Comparison of ENCODE assay signal across 33 cellular contexts in genomic region chr4:121146530-121146929, GRCh38. TPM values are rescaled to one million over a fixed set of nuclear protein-coding genes. Genes with fewer than 3 reads are reported as not detected.
"Had no signal": no experiment of that assay in that cellular context is flagged by ENCODE, and none has a peak within 500 bp of the region (broad histone marks: within the 10 kb centered on the region; RNA-seq: fewer than 3 reads in every experiment).

No MANE protein-coding gene starts in this region.

- H3K4me2 ChIP-seq: smooth muscle cell had no signal

- H3K27ac Mint-ChIP-seq: activated naive CD4-positive, alpha-beta T cell treated with anti-CD3 and anti-CD28 coated beads, Interleukin-2, amount 10 ng/mL, durations not matched to agents 7 days and 5 days; activated naive CD8-positive, alpha-beta T cell treated with anti-CD3 and anti-CD28 coated beads, Interleukin-2, amount 10 ng/mL, durations not matched to agents 7 days and 5 days; activated T-helper 1 cell treated with anti-CD3 and anti-CD28 coated beads, Interleukin-12 subunit alpha, Interleukin-12 subunit beta, Interleukin-2, Interleukin-4 antibody, amounts not matched to agents 30 ng/mL and 10 ng/mL and 1 ng/mL, durations not matched to agents 14 hours and 24 hours and 36 hours; immature natural killer cell; nephron; progenitor cell of endocrine pancreas; stimulated activated memory B cell treated with anti-CD40 and anti-IgM and Interleukin-4, amounts not matched to agents 10 μg/mL and 1 μg/mL and 100 μg/mL, for 72 hours; stimulated activated naive CD8-positive, alpha-beta T cell treated with anti-CD3 and anti-CD28 coated beads, Interleukin-15, amount 100 ng/mL, for 72 hours; T-helper 1 cell treated with Interleukin-12 subunit alpha and Interleukin-12 subunit beta and Interleukin-4 antibody, amounts not matched to agents 30 μg/mL and 1 μg/mL, for 36 hours had no signal

- ATAC-seq: stimulated activated memory B cell treated with anti-CD40 and anti-IgM and Interleukin-4, amounts not matched to agents 10 μg/mL and 1 μg/mL and 100 μg/mL, for 72 hours; stimulated activated naive CD8-positive, alpha-beta T cell treated with anti-CD3 and anti-CD28 coated beads, Interleukin-15, amount 100 ng/mL, for 72 hours had no signal

- H3K27me3 ChIP-seq: ascending aorta, colonic mucosa, ovary, sigmoid colon had no signal

- H3K9me3 ChIP-seq: ascending aorta, colonic mucosa, ovary, sigmoid colon had no signal

- H3K4me1 Mint-ChIP-seq: nephron; stimulated activated memory B cell treated with anti-CD40 and anti-IgM and Interleukin-4, amounts not matched to agents 10 μg/mL and 1 μg/mL and 100 μg/mL, for 72 hours had no signal

- H3K36me3 Mint-ChIP-seq: stimulated activated memory B cell treated with anti-CD40 and anti-IgM and Interleukin-4, amounts not matched to agents 10 μg/mL and 1 μg/mL and 100 μg/mL, for 72 hours had no signal

- DNase-seq: activated CD4-positive, alpha-beta T cell treated with anti-CD3 and anti-CD28 coated beads for 48 hours; activated CD4-positive, alpha-beta T cell treated with anti-CD3 and anti-CD28 coated beads, Interleukin-2, amount 50 U/mL, for 48 hours; activated CD8-positive, alpha-beta memory T cell treated with anti-CD3 and anti-CD28 coated beads for 24 hours; activated CD8-positive, alpha-beta memory T cell treated with anti-CD3 and anti-CD28 coated beads, Interleukin-2, amount 50 U/mL, for 4 hours; activated gamma-delta T cell; activated naive CD4-positive, alpha-beta T cell treated with anti-CD3 and anti-CD28 coated beads, Interleukin-2, amount 10 ng/mL, durations not matched to agents 7 days and 5 days; activated naive CD8-positive, alpha-beta T cell treated with anti-CD3 and anti-CD28 coated beads, Interleukin-2, amount 10 ng/mL, durations not matched to agents 7 days and 5 days; activated T-cell treated with anti-CD3 and anti-CD28 coated beads, Interleukin-2, amount 50 U/mL, for 1 hour; colonic mucosa; effector CD8-positive, alpha-beta T cell; foreskin fibroblast; head of caudate nucleus; hippocampal formation; immature natural killer cell; ovary; retina; sigmoid colon; stimulated activated CD4-positive, alpha-beta T cell treated with anti-CD3 and anti-CD28 coated beads, Interleukin-1b, Interleukin-23, amount 100 ng/mL, for 48 hours; stimulated activated CD4-positive, alpha-beta T cell treated with anti-CD3 and anti-CD28 coated beads, Interleukin-4, amount 100 ng/mL, for 4 hours; stimulated activated CD8-positive, alpha-beta memory T cell treated with anti-CD3 and anti-CD28 coated beads, Interleukin-4, amount 100 ng/mL, for 48 hours; stimulated activated naive CD8-positive, alpha-beta T cell treated with anti-CD3 and anti-CD28 coated beads, Interleukin-15, amount 100 ng/mL, for 72 hours; substantia nigra; T-helper 9 cell had no signal

- H3K4me3 ChIP-seq: ascending aorta, colonic mucosa, ovary, sigmoid colon, smooth muscle cell had no signal

- H3K27me3 Mint-ChIP-seq: activated naive CD4-positive, alpha-beta T cell treated with anti-CD3 and anti-CD28 coated beads, Interleukin-2, amount 10 ng/mL, durations not matched to agents 7 days and 5 days; activated naive CD8-positive, alpha-beta T cell treated with anti-CD3 and anti-CD28 coated beads, Interleukin-2, amount 10 ng/mL, durations not matched to agents 7 days and 5 days; progenitor cell of endocrine pancreas; stimulated activated memory B cell treated with anti-CD40 and anti-IgM and Interleukin-4, amounts not matched to agents 10 μg/mL and 1 μg/mL and 100 μg/mL, for 72 hours; stimulated activated naive CD8-positive, alpha-beta T cell treated with anti-CD3 and anti-CD28 coated beads, Interleukin-15, amount 100 ng/mL, for 72 hours had no signal

- FAIRE-seq: bronchial epithelial cell, TTC549 had no signal

- H3K4me1 ChIP-seq: ascending aorta, colonic mucosa, sigmoid colon had no signal

- H3K27ac ChIP-seq: ascending aorta, colonic mucosa, ovary, sigmoid colon, VCaP had no signal

- H3K36me3 ChIP-seq: ascending aorta, colonic mucosa, ovary, sigmoid colon had no signal

- H3K4me3 Mint-ChIP-seq: activated naive CD4-positive, alpha-beta T cell treated with anti-CD3 and anti-CD28 coated beads, Interleukin-2, amount 10 ng/mL, durations not matched to agents 7 days and 5 days; activated naive CD8-positive, alpha-beta T cell treated with anti-CD3 and anti-CD28 coated beads, Interleukin-2, amount 10 ng/mL, durations not matched to agents 7 days and 5 days; activated T-helper 1 cell treated with anti-CD3 and anti-CD28 coated beads, Interleukin-12 subunit alpha, Interleukin-12 subunit beta, Interleukin-2, Interleukin-4 antibody, amounts not matched to agents 30 ng/mL and 10 ng/mL and 1 ng/mL, durations not matched to agents 14 hours and 24 hours and 36 hours; immature natural killer cell; nephron; stimulated activated memory B cell treated with anti-CD40 and anti-IgM and Interleukin-4, amounts not matched to agents 10 μg/mL and 1 μg/mL and 100 μg/mL, for 72 hours; stimulated activated naive CD8-positive, alpha-beta T cell treated with anti-CD3 and anti-CD28 coated beads, Interleukin-15, amount 100 ng/mL, for 72 hours; T-helper 1 cell treated with Interleukin-12 subunit alpha and Interleukin-12 subunit beta and Interleukin-4 antibody, amounts not matched to agents 30 μg/mL and 1 μg/mL, for 36 hours had no signal

- H3K9me3 Mint-ChIP-seq: activated naive CD4-positive, alpha-beta T cell treated with anti-CD3 and anti-CD28 coated beads, Interleukin-2, amount 10 ng/mL, durations not matched to agents 7 days and 5 days; activated naive CD8-positive, alpha-beta T cell treated with anti-CD3 and anti-CD28 coated beads, Interleukin-2, amount 10 ng/mL, durations not matched to agents 7 days and 5 days; immature natural killer cell; nephron; stimulated activated memory B cell treated with anti-CD40 and anti-IgM and Interleukin-4, amounts not matched to agents 10 μg/mL and 1 μg/mL and 100 μg/mL, for 72 hours; stimulated activated naive CD8-positive, alpha-beta T cell treated with anti-CD3 and anti-CD28 coated beads, Interleukin-15, amount 100 ng/mL, for 72 hours; T-helper 1 cell treated with Interleukin-12 subunit alpha and Interleukin-12 subunit beta and Interleukin-4 antibody, amounts not matched to agents 30 μg/mL and 1 μg/mL, for 36 hours had no signal

RNA-seq across cellular contexts. Expression of gene TNIP3, which starts 17.6 kb away (rescaled TPM):
- total RNA-seq: ascending aorta, bronchial epithelial cell, progenitor cell of endocrine pancreas had no signal
